9 cellular contexts compared by ENCODE assay signal in genomic region chr4:142282870-142283431, GRCh38.
DNase-seq lines count a peak whose midpoint lies in the region; ATAC-seq and TF ChIP-seq lines count a peak whose summit lies in the region.
"Had no signal": no experiment of that assay in that cellular context is flagged by ENCODE, and none has a peak within 500 bp of the region (broad histone marks: within the 10 kb centered on the region; RNA-seq: fewer than 3 reads in every experiment).

No MANE protein-coding gene starts in this region.

- TF ChIP-seq CTCF in dorsolateral prefrontal cortex (IDR thresholded peaks at IDR 0.05 in 54 of 56, conservative IDR thresholded peaks at IDR 0.05 in 2 of 56; ENCODE audit: low read depth in 1 of 56, partially characterized antibody in 56 of 56) = peak in 51 of 56 donors; percentile 13 to 54 (median 38)

- peak; percentile 6 for DNase-seq in SKM-1 treated with dmso at 0.1 percent for 144 hours (lab: John Stamatoyannopoulos, UW; ENCODE audit: unreplicated experiment)
- DNase-seq in SKM-1 (lab: John Stamatoyannopoulos, UW; ENCODE audit: unreplicated experiment) = no peak
- peak; percentile 22 for DNase-seq in HT-29 (ENCODE audit: low spot score)
- DNase-seq in dorsolateral prefrontal cortex = no peak
- peak; percentile 17 for DNase-seq in pons (ENCODE audit: low spot score)
- no peak for DNase-seq in Ammon's horn (ENCODE audit: low spot score)
- DNase-seq in HK-2 (ENCODE audit: unreplicated experiment) = no peak
- DNase-seq: COR-L47 had no signal

- no peak for ATAC-seq in GM19023 (IDR thresholded peaks at IDR 0.05; ENCODE audit: unreplicated experiment)

- intact Hi-C loops in dorsolateral prefrontal cortex (cut with DNase I) = no loop called here

- no peak overlapping the region for H3K27ac ChIP-seq in dorsolateral prefrontal cortex

- no peaks in the 10 kb centered on the region for H3K27me3 ChIP-seq in dorsolateral prefrontal cortex

- no peak overlapping the region for H3K4me3 ChIP-seq in dorsolateral prefrontal cortex

Comparison
In these comparisons a context has a peak if more than half of its experiments do, and no peak if none do; other contexts are left out.
1. DNase-seq: peak in SKM-1 treated with dmso at 0.1 percent for 144 hours (single experiment), HT-29 (single experiment) and pons (single experiment); none in SKM-1 (single experiment), dorsolateral prefrontal cortex (0 of 10), Ammon's horn (single experiment) and HK-2 (single experiment).